In genomic region chr5:168234133-168234532, GRCh38 we compare ENCODE assay signal across 18 cellular contexts.
"Had no signal": no experiment of that assay in that cellular context is flagged by ENCODE, and none has a peak within 500 bp of the region (broad histone marks: within the 10 kb centered on the region; RNA-seq: fewer than 3 reads in every experiment).

No MANE protein-coding gene starts in this region.

- H3K36me3 ChIP-seq: neural progenitor cell, right lobe of liver, tibial artery, WERI-Rb-1 had no signal

- H3K27ac ChIP-seq: epithelial cell of prostate, neural progenitor cell, psoas muscle, right lobe of liver, tibial artery, WERI-Rb-1 had no signal

- H3K4me3 ChIP-seq: mucosa of descending colon, neural progenitor cell, psoas muscle, right lobe of liver, tibial artery had no signal

- DNase-seq: activated CD4-positive, alpha-beta T cell treated with anti-CD3 and anti-CD28 coated beads, Interleukin-2, amount 50 U/mL, for 4 hours; activated gamma-delta T cell; activated T-cell treated with anti-CD3 and anti-CD28 coated beads, Interleukin-2, amount 50 U/mL, for 72 hours; amniotic stem cell; effector memory CD8-positive, alpha-beta T cell; foreskin fibroblast; left ventricle myocardium superior; mucosa of descending colon; naive B cell; psoas muscle; right lobe of liver; stimulated activated naive CD4-positive, alpha-beta T cell; substantia nigra; T-helper 17 cell; tibial artery; WERI-Rb-1 had no signal

- H3K9me3 ChIP-seq: mucosa of descending colon, psoas muscle, right lobe of liver, tibial artery had no signal

- ATAC-seq: effector memory CD8-positive, alpha-beta T cell; left ventricle myocardium superior; mucosa of descending colon; psoas muscle; T-helper 17 cell had no signal

- H3K4me1 ChIP-seq: psoas muscle, right lobe of liver, tibial artery had no signal

- H3K27me3 ChIP-seq: neural progenitor cell, right lobe of liver, tibial artery had no signal
